34 cellular contexts compared by ENCODE assay signal in the genomic region with DNA sequence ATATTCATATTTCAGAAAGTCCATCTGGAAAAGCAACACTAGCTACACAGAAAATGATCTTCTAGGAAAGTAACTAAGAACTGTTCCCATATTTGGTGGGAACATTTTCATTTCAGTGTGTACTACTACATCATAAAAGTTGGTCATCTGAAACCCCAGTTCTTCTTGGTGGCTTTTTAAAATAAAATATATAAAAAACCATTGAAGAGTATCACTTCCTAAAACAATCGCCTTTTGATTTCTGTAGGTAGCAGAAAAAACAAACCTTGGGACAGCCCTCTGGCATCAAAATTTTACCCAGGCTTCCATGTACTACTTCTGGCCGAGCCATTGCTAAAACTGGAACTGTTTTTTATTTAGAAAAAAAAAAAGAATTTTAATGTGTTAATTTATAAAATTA.
"Had no signal": no experiment of that assay in that cellular context is flagged by ENCODE, and none has a peak within 500 bp of the region (broad histone marks: within the 10 kb centered on the region; RNA-seq: fewer than 3 reads in every experiment).

No MANE protein-coding gene starts in this region.

- H3K36me3 ChIP-seq: MG63 had no signal

- H3K9me3 ChIP-seq: MG63 had no signal

- DNase-seq: Karpas-422, Kasumi-1, MG63, MM.1S, MV-4-11, NCI-H1048, NCI-H1092, NCI-H1092 treated with DMSO at 0.1 percent for 48 hours, NCI-H1105, NCI-H1105 treated with DMSO at 0.1 percent for 48 hours, NCI-H1417, NCI-H1417 treated with DMSO at 0.1 percent for 48 hours, NCI-H1436, NCI-H1436 treated with DMSO at 0.1 percent for 48 hours, NCI-H146, NCI-H1694, NCI-H1694 treated with DMSO at 0.1 percent for 48 hours, NCI-H187, NCI-H187 treated with DMSO at 0.1 percent for 48 hours, NCI-H1930, NCI-H2029, NCI-H2029 treated with DMSO at 0.1 percent for 48 hours, NCI-H2081, NCI-H2081 treated with DMSO at 0.1 percent for 48 hours, NCI-H2107, NCI-H2171, NCI-H2171 treated with DMSO at 0.1 percent for 48 hours, NCI-H2227 treated with DMSO at 0.1 percent for 48 hours, NCI-H226, NCI-H345, NCI-H446, NCI-H446 treated with DMSO at 0.1 percent for 48 hours, NCI-H510A, NCI-H510A treated with DMSO at 0.1 percent for 48 hours had no signal

- H3K27me3 ChIP-seq: MG63 had no signal

- H3K4me3 ChIP-seq: MG63 had no signal
